20 cellular contexts compared by ENCODE assay signal in the genomic region with DNA sequence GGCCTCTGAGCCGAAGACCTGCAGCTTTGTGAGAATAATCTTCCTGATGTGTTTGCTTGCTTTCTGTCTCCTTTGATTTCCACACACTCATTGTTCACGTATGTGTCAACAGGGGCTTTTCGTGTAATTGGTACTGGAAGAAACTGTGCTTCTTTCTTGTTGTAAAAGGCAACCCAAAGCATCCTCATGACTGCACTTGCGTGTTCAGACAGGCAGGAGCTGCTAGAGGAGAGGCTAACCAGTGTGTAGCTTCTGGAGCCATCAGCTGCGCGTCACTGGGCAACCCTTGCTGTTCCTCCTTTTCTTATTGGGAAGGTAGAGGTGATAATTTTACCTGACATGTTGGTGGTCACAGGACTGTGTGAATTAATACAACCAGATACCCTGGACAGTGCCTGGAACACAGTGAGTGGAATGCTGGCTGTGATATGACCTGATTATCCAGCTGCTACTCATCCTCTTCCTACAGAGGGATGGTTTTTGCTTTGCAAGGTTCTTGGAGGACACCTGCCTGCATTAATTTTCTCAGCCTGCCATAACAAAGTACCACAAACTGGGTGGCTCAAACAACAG.
"Had no signal": no experiment of that assay in that cellular context is flagged by ENCODE, and none has a peak within 500 bp of the region (broad histone marks: within the 10 kb centered on the region; RNA-seq: fewer than 3 reads in every experiment).

No MANE protein-coding gene starts in this region.

- H3K9me3 ChIP-seq: colonic mucosa, left ventricle myocardium inferior, pancreas, psoas muscle, right atrium auricular region, spleen, transverse colon, uterus had no signal

- H3K4me1 ChIP-seq: colonic mucosa, left ventricle myocardium inferior, pancreas, psoas muscle, right atrium auricular region, transverse colon, uterus had no signal

- H3K4me3 ChIP-seq: colonic mucosa, left ventricle myocardium inferior, pancreas, psoas muscle, right atrium auricular region, spleen, transverse colon, uterus had no signal

- FAIRE-seq: pancreas had no signal

- DNase-seq: activated CD4-positive, alpha-beta T cell treated with anti-CD3 and anti-CD28 coated beads, Interleukin-2, amount 10 ng/mL, durations not matched to agents 7 days and 5 days; activated CD4-positive, CD25-positive, alpha-beta regulatory T cell treated with anti-CD3 and anti-CD28 coated beads, Interleukin-2, amount 50 U/mL, for 72 hours; activated CD8-positive, alpha-beta T cell treated with anti-CD3 and anti-CD28 coated beads, Interleukin-2, amount 10 ng/mL, durations not matched to agents 7 days and 5 days; activated gamma-delta T cell; activated naive CD4-positive, alpha-beta T cell treated with anti-CD3 and anti-CD28 coated beads, Interleukin-2, amount 50 U/mL, for 16 hours; activated naive CD8-positive, alpha-beta T cell treated with anti-CD3 and anti-CD28 coated beads, Interleukin-2, amount 50 U/mL, for 24 hours; colonic mucosa; foreskin melanocyte; hippocampal formation; left ventricle myocardium inferior; midbrain; pancreas; psoas muscle; spleen; stimulated activated CD4-positive, alpha-beta T cell treated with anti-CD3 and anti-CD28 coated beads, Interleukin-4, amount 100 ng/mL, for 4 hours; T-cell; transverse colon; uterus had no signal

- H3K27ac ChIP-seq: colonic mucosa, left ventricle myocardium inferior, pancreas, psoas muscle, right atrium auricular region, spleen, transverse colon, uterus, VCaP had no signal

- H3K27me3 ChIP-seq: colonic mucosa, pancreas, right atrium auricular region, spleen, transverse colon, uterus had no signal

- H3K36me3 ChIP-seq: colonic mucosa, left ventricle myocardium inferior, pancreas, right atrium auricular region, spleen, transverse colon, uterus had no signal
